In genomic region chr20:60750909-60751308, GRCh38 we compare ENCODE assay signal across 2 cellular contexts.
TF ChIP-seq lines count a peak whose summit lies in the region.

No MANE protein-coding gene starts in this region.

TF ChIP-seq in GM23338, 12 proteins besides CTCF, POLR2A, EP300 and RAD21:
- TF ChIP-seq NANOG (IDR thresholded peaks at IDR 0.05; ENCODE audit: borderline replicate concordance) = no peak
- no peak for TF ChIP-seq ZNF114 (CRISPR knock-in tag; IDR thresholded peaks at IDR 0.05)
- no peak for TF ChIP-seq ZNF462 (CRISPR knock-in tag; IDR thresholded peaks at IDR 0.05)
- TF ChIP-seq EZH2phosphoT487 (IDR thresholded peaks at IDR 0.05; ENCODE audit: unreplicated experiment) = no peak
- TF ChIP-seq CREB1 (CRISPR knock-in tag; IDR thresholded peaks at IDR 0.05; ENCODE audit: low read depth) = no peak
- TF ChIP-seq ZNF331 (CRISPR knock-in tag; IDR thresholded peaks at IDR 0.05; ENCODE audit: low read depth) = no peak
- TF ChIP-seq REST (IDR thresholded peaks at IDR 0.05; ENCODE audit: unreplicated experiment) = no peak
- no peak for TF ChIP-seq EZH2 (IDR thresholded peaks at IDR 0.05; ENCODE audit: low read depth, unreplicated experiment)
- TF ChIP-seq STAT1 (IDR thresholded peaks at IDR 0.05; ENCODE audit: unreplicated experiment) = no peak
- no peak for TF ChIP-seq POLR2AphosphoS5 (IDR thresholded peaks at IDR 0.05; ENCODE audit: low read depth)
- TF ChIP-seq JUNB (IDR thresholded peaks at IDR 0.05; ENCODE audit: unreplicated experiment) = no peak
- TF ChIP-seq ETS1 (IDR thresholded peaks at IDR 0.05) = no peak

TF ChIP-seq in H1, 55 proteins besides CTCF, POLR2A, EP300 and RAD21:
- TF ChIP-seq MAFK (IDR thresholded peaks at IDR 0.05; ENCODE audit: low read depth, low read length) (no peak), ATF2 (IDR thresholded peaks at IDR 0.05; ENCODE audit: low read length) (no peak), TEAD4 (IDR thresholded peaks at IDR 0.05; ENCODE audit: low read depth, low read length) (no peak), SIRT6 (IDR thresholded peaks at IDR 0.05; ENCODE audit: low read length) (no peak), SP4 (IDR thresholded peaks at IDR 0.05; ENCODE audit: low read length) (no peak), CREB1 (IDR thresholded peaks at IDR 0.05) (no peak), CBX5 (IDR thresholded peaks at IDR 0.05; ENCODE audit: low read depth, low read length) (no peak), NRF1 (IDR thresholded peaks at IDR 0.05; ENCODE audit: low read depth, low read length) (no peak), KDM4A (IDR thresholded peaks at IDR 0.05; ENCODE audit: low read depth, low read length, severe bottlenecking) (no peak), CBX8 (IDR thresholded peaks at IDR 0.05; ENCODE audit: borderline replicate concordance, low read depth, low read length) (no peak)
